ENCODE assay signal across 8 cellular contexts in genomic region chr1:159923203-159924024, GRCh38. TPM values are rescaled to one million over a fixed set of nuclear protein-coding genes. Genes with fewer than 3 reads are reported as not detected.
DNase-seq lines count a peak whose midpoint lies in the region; ATAC-seq and TF ChIP-seq lines count a peak whose summit lies in the region.

No MANE protein-coding gene starts in this region.

- peaks cover 49% of the 10 kb centered on the region for H3K36me3 Mint-ChIP-seq in activated naive CD8-positive, alpha-beta T cell treated with anti-CD3 and anti-CD28 coated beads for 36 hours

- H3K9me3 Mint-ChIP-seq in activated naive CD8-positive, alpha-beta T cell treated with anti-CD3 and anti-CD28 coated beads for 36 hours, result no peaks in the 10 kb centered on the region

- peaks cover 42% of the 10 kb centered on the region for H3K4me1 Mint-ChIP-seq in activated naive CD8-positive, alpha-beta T cell treated with anti-CD3 and anti-CD28 coated beads for 36 hours

- H3K27me3 ChIP-seq in right cardiac atrium (ENCODE audit: control insufficient read depth, insufficient read depth), result no peaks in the 10 kb centered on the region

- peak overlapping the region; percentile 98 for H3K27ac Mint-ChIP-seq in activated naive CD8-positive, alpha-beta T cell treated with anti-CD3 and anti-CD28 coated beads for 36 hours

- H3K4me1 ChIP-seq in right cardiac atrium (ENCODE audit: control insufficient read depth, insufficient read depth, low read length), result peaks cover 16% of the 10 kb centered on the region

- TF ChIP-seq RAD21 in Ishikawa (IDR thresholded peaks at IDR 0.05; ENCODE audit: low read depth), result no peak; the same call in 1 of the 2 replicates

- TF ChIP-seq EP300 in Ishikawa (IDR thresholded peaks at IDR 0.05; ENCODE audit: borderline replicate concordance), result peak; percentile 34; the same call in 1 of the 2 replicates

- DNase-seq in DMS79 treated with DMSO at 0.1 percent for 48 hours (lab: John Stamatoyannopoulos, UW) (peak; percentile 35), SKM-1 (lab: John Stamatoyannopoulos, UW; ENCODE audit: unreplicated experiment) (peak; percentile 81), right cardiac atrium (peak; percentile 92 to 96 (median 93)), skeletal muscle cell (ENCODE audit: low read depth) (peak; percentile 56), NCI-H1930 (lab: John Stamatoyannopoulos, UW) (no peak)
- DNase-seq in activated naive CD8-positive, alpha-beta T cell treated with anti-CD3 and anti-CD28 coated beads for 36 hours, result peak; percentile 86

- peak overlapping the region; percentile 52 for H3K4me3 ChIP-seq in right cardiac atrium (ENCODE audit: low read length)
- H3K4me3 ChIP-seq in skeletal muscle cell (ENCODE audit: low read depth, low read length), result peak overlapping the region; percentile 98

- 4% methylated on average over 20 of the region's 20 CpGs for WGBS in right cardiac atrium

- intact Hi-C loops in right cardiac atrium (cut with DNase I), result loop anchor here in 1 of 4 donors (10.0 kb wide), 1 partner anchor 69 kb away; no protein-coding TSS in a partner anchor

- peak; percentile 28 for ATAC-seq in GM21717 (IDR thresholded peaks at IDR 0.05; ENCODE audit: unreplicated experiment)
- ATAC-seq in right cardiac atrium, result peak; percentile 71 to 73

- H3K27me3 Mint-ChIP-seq in activated naive CD8-positive, alpha-beta T cell treated with anti-CD3 and anti-CD28 coated beads for 36 hours, result no peaks in the 10 kb centered on the region

- H3K9me3 ChIP-seq in right cardiac atrium (ENCODE audit: control insufficient read depth, low read length), result no peaks in the 10 kb centered on the region

- H3K27ac ChIP-seq in right cardiac atrium (ENCODE audit: low read length), result peak overlapping the region; percentile 94

- H3K4me3 Mint-ChIP-seq in activated naive CD8-positive, alpha-beta T cell treated with anti-CD3 and anti-CD28 coated beads for 36 hours, result peak overlapping the region; percentile 92

TF ChIP-seq in Ishikawa, 13 proteins besides CTCF, POLR2A, EP300 and RAD21:
- TF ChIP-seq CEBPB (IDR thresholded peaks at IDR 0.05) (no peak), CREB1 (IDR thresholded peaks at IDR 0.05; ENCODE audit: low read depth) (no peak), TAF1 (IDR thresholded peaks at IDR 0.05; ENCODE audit: low read depth) (no peak), YY1 (IDR thresholded peaks at IDR 0.05; ENCODE audit: low read depth) (0 out of 2 replicates have a peak, but pooled peaks have one; percentile 56), NFIC (IDR thresholded peaks at IDR 0.05) (peak; percentile 62), USF1 (IDR thresholded peaks at IDR 0.05) (no peak), MAX (IDR thresholded peaks at IDR 0.05) (no peak), ZBTB7A (IDR thresholded peaks at IDR 0.05; ENCODE audit: low read depth) (peak; percentile 30; the same call in 1 of the 2 replicates), FOXM1 (IDR thresholded peaks at IDR 0.05; ENCODE audit: borderline replicate concordance, low read depth) (no peak), TEAD4 (IDR thresholded peaks at IDR 0.05) (0 out of 2 replicates have a peak, but pooled peaks have one; percentile 5), EGR1 (IDR thresholded peaks at IDR 0.05) (peak; percentile 69), TCF12 (IDR thresholded peaks at IDR 0.05; ENCODE audit: low read depth) (0 out of 2 replicates have a peak, but pooled peaks have one; percentile 24)
- TF ChIP-seq, protein P1, sequence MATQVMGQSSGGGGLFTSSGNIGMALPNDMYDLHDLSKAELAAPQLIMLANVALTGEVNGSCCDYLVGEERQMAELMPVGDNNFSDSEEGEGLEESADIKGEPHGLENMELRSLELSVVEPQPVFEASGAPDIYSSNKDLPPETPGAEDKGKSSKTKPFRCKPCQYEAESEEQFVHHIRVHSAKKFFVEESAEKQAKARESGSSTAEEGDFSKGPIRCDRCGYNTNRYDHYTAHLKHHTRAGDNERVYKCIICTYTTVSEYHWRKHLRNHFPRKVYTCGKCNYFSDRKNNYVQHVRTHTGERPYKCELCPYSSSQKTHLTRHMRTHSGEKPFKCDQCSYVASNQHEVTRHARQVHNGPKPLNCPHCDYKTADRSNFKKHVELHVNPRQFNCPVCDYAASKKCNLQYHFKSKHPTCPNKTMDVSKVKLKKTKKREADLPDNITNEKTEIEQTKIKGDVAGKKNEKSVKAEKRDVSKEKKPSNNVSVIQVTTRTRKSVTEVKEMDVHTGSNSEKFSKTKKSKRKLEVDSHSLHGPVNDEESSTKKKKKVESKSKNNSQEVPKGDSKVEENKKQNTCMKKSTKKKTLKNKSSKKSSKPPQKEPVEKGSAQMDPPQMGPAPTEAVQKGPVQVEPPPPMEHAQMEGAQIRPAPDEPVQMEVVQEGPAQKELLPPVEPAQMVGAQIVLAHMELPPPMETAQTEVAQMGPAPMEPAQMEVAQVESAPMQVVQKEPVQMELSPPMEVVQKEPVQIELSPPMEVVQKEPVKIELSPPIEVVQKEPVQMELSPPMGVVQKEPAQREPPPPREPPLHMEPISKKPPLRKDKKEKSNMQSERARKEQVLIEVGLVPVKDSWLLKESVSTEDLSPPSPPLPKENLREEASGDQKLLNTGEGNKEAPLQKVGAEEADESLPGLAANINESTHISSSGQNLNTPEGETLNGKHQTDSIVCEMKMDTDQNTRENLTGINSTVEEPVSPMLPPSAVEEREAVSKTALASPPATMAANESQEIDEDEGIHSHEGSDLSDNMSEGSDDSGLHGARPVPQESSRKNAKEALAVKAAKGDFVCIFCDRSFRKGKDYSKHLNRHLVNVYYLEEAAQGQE (IDR thresholded peaks at IDR 0.05; ENCODE audit: low read depth), result no peak
TF ChIP-seq in Ishikawa: peak in this region for 6.

RNA-seq across cellular contexts. Expression of gene TAGLN2, which starts 1.9 kb away (rescaled TPM):
- 100 to 1,000 TPM; 463 to 489 TPM for total RNA-seq in activated naive CD8-positive, alpha-beta T cell treated with anti-CD3 and anti-CD28 coated beads for 36 hours
- 100 to 1,000 TPM; 117 to 253 (median 162) TPM for total RNA-seq in right cardiac atrium
- 186 TPM for polyA plus RNA-seq in right cardiac atrium

RNA-seq across cellular contexts. Expression of gene IGSF9, which starts 22.0 kb away (rescaled TPM):
- total RNA-seq in activated naive CD8-positive, alpha-beta T cell treated with anti-CD3 and anti-CD28 coated beads for 36 hours, result under 1 TPM in 1 of 2 experiments, not detected in 1; 0.08 TPM
- total RNA-seq in right cardiac atrium, result 1 to 10 TPM in 3 of 4 donors, under 1 TPM in 1; 0.17 to 2.7 (median 2.3) TPM
- 1.3 TPM for polyA plus RNA-seq in right cardiac atrium

RNA-seq across cellular contexts. Expression of gene CFAP45, which starts 23.4 kb away (rescaled TPM):
- under 1 TPM; 0.78 to 0.80 TPM for total RNA-seq in activated naive CD8-positive, alpha-beta T cell treated with anti-CD3 and anti-CD28 coated beads for 36 hours
- total RNA-seq in right cardiac atrium, result 1 to 10 TPM; 3.4 to 5.6 (median 3.9) TPM
- 9.4 TPM for polyA plus RNA-seq in right cardiac atrium

RNA-seq across cellular contexts. Expression of gene SLAMF9, which starts 30.6 kb away (rescaled TPM):
- total RNA-seq in activated naive CD8-positive, alpha-beta T cell treated with anti-CD3 and anti-CD28 coated beads for 36 hours, result not detected
- not detected for total RNA-seq in right cardiac atrium
- not detected for polyA plus RNA-seq in right cardiac atrium

Comparison
In these comparisons a context has a peak if more than half of its experiments do, and no peak if none do; other contexts are left out.
1. DNase-seq: peak in DMS79 treated with DMSO at 0.1 percent for 48 hours (single experiment), SKM-1 (single experiment), activated naive CD8-positive, alpha-beta T cell treated with anti-CD3 and anti-CD28 coated beads for 36 hours (single experiment), right cardiac atrium (3 of 3) and skeletal muscle cell (single experiment); none in NCI-H1930 (0 of 2).